21 cellular contexts compared by ENCODE assay signal in genomic region chr6:39568896-39569295, GRCh38.
DNase-seq lines count a peak whose midpoint lies in the region; ATAC-seq and TF ChIP-seq lines count a peak whose summit lies in the region.
"Had no signal": no experiment of that assay in that cellular context is flagged by ENCODE, and none has a peak within 500 bp of the region (broad histone marks: within the 10 kb centered on the region; RNA-seq: fewer than 3 reads in every experiment).

No MANE protein-coding gene starts in this region.

- H4K20me1 ChIP-seq in PC-3 (ENCODE audit: low read length) = no peaks in the 10 kb centered on the region

- H3K27ac ChIP-seq in PC-3 (ENCODE audit: low read length) = no peak overlapping the region
- H3K27ac ChIP-seq: heart left ventricle, vagina, WERI-Rb-1 had no signal

- H3K4me1 Mint-ChIP-seq in T-helper 17 cell = no peaks in the 10 kb centered on the region
- H3K4me1 Mint-ChIP-seq: brain had no signal

- CTCF ChIA-PET in PC-3 (lab: Charles Lee) = no interaction called here

- no peaks in the 10 kb centered on the region for H3K36me3 Mint-ChIP-seq in T-helper 17 cell (ENCODE audit: low read depth)
- H3K36me3 Mint-ChIP-seq: brain had no signal

- ATAC-seq in PC-3 = no peak; the same call in 1 of the 2 replicates
- ATAC-seq in HG03097 (IDR thresholded peaks at IDR 0.05; ENCODE audit: low FRiP score, unreplicated experiment) = no peak
- no peak for ATAC-seq in T-helper 17 cell
- ATAC-seq: HCT116, heart left ventricle had no signal

- intact Hi-C loops in PC-3 (cut with micrococcal nuclease) = no loop called here

- no peak overlapping the region for H3K27ac Mint-ChIP-seq in T-helper 17 cell
- H3K27ac Mint-ChIP-seq: brain had no signal

- H3K9me2 ChIP-seq in PC-3 (replicated peaks; ENCODE audit: low read length) = no peaks in the 10 kb centered on the region

- H3F3A ChIP-seq in PC-3 (ENCODE audit: low read length, unreplicated experiment) = no peaks in the 10 kb centered on the region

- peak; percentile 12 for DNase-seq in Caki2 (ENCODE audit: low read depth)
- DNase-seq in PC-3 = peak; percentile 58
- peak; percentile 4 for DNase-seq in epithelial cell of esophagus (ENCODE audit: low read depth)
- DNase-seq in non-pigmented ciliary epithelial cell (ENCODE audit: low read depth) = peak; percentile 51
- no peak for DNase-seq in T-helper 17 cell
- DNase-seq in NCI-H1436 treated with DMSO at 0.1 percent for 48 hours (lab: John Stamatoyannopoulos, UW) = no peak
- DNase-seq in activated naive CD4-positive, alpha-beta T cell (lab: John Stamatoyannopoulos, UW) = no peak
- DNase-seq: activated gamma-delta T cell; C1 segment of cervical spinal cord; DMS53; effector memory CD4-positive, alpha-beta T cell; heart left ventricle; NCI-H146; nucleus accumbens; small intestine; stimulated activated naive CD4-positive, alpha-beta T cell had no signal

- TF ChIP-seq CTCF in PC-3 (conservative IDR thresholded peaks at IDR 0.05; ENCODE audit: low read depth, low read length) (no peak), epithelial cell of esophagus (IDR thresholded peaks at IDR 0.05; ENCODE audit: insufficient read depth, low read depth, low read length, missing control alignments) (no peak)

- H2AFZ ChIP-seq in PC-3 (ENCODE audit: low read length) = no peak overlapping the region

- H3K36me3 ChIP-seq in PC-3 (ENCODE audit: low read depth, low read length) = no peaks in the 10 kb centered on the region
- H3K36me3 ChIP-seq: heart left ventricle, vagina, WERI-Rb-1 had no signal

- no peaks in the 10 kb centered on the region for H3K27me3 Mint-ChIP-seq in T-helper 17 cell
- H3K27me3 Mint-ChIP-seq: brain had no signal

- H3K9me3 ChIP-seq in PC-3 (ENCODE audit: low read length) = no peaks in the 10 kb centered on the region
- no peaks in the 10 kb centered on the region for H3K9me3 ChIP-seq in T-helper 17 cell (ENCODE audit: control insufficient read depth, low read length, poor library complexity, severe bottlenecking)
- H3K9me3 ChIP-seq: heart left ventricle, vagina had no signal

- no peak overlapping the region for H3K9ac ChIP-seq in PC-3 (ENCODE audit: low read length)

- H3K79me2 ChIP-seq in PC-3 (ENCODE audit: low read length) = no peaks in the 10 kb centered on the region

- no TSS peak for BruUV-seq in PC-3 (replicated peaks; lab: Mats Ljungman, UMichigan)

- no peak overlapping the region for H3K4me3 Mint-ChIP-seq in T-helper 17 cell
- H3K4me3 Mint-ChIP-seq: brain had no signal

- no peaks in the 10 kb centered on the region for H3K4me1 ChIP-seq in PC-3 (ENCODE audit: insufficient read depth, low read length)
- H3K4me1 ChIP-seq: heart left ventricle had no signal

- POLR2A ChIA-PET in PC-3 (lab: Charles Lee; ENCODE audit: unreplicated experiment) = no interaction called here

- no peak overlapping the region for H3K4me2 ChIP-seq in PC-3 (ENCODE audit: low read length)

- peaks cover 8% of the 10 kb centered on the region; the same call in 1 of the 2 replicates for H3K27me3 ChIP-seq in PC-3 (ENCODE audit: low read length)
- H3K27me3 ChIP-seq: vagina had no signal

- in situ Hi-C loops in Caki2 (cut with HindIII; ENCODE audit: low pct_unique_long_range_greater_than_20kb, low sequenced_read_pairs) = no loop called here

- no peak overlapping the region for H3K4me3 ChIP-seq in PC-3 (ENCODE audit: low read length)
- H3K4me3 ChIP-seq in epithelial cell of esophagus (ENCODE audit: low read length) = no peak overlapping the region
- H3K4me3 ChIP-seq: heart left ventricle, vagina had no signal

Comparison
In these comparisons a context has a peak if more than half of its experiments do, and no peak if none do; other contexts are left out.
1. DNase-seq: peak in Caki2 (single experiment), PC-3 (single experiment), epithelial cell of esophagus (single experiment) and non-pigmented ciliary epithelial cell (single experiment); none in T-helper 17 cell (0 of 3), NCI-H1436 treated with DMSO at 0.1 percent for 48 hours (single experiment) and activated naive CD4-positive, alpha-beta T cell (0 of 4).